Comparison of ENCODE assay signal across 9 cellular contexts in the genomic region with DNA sequence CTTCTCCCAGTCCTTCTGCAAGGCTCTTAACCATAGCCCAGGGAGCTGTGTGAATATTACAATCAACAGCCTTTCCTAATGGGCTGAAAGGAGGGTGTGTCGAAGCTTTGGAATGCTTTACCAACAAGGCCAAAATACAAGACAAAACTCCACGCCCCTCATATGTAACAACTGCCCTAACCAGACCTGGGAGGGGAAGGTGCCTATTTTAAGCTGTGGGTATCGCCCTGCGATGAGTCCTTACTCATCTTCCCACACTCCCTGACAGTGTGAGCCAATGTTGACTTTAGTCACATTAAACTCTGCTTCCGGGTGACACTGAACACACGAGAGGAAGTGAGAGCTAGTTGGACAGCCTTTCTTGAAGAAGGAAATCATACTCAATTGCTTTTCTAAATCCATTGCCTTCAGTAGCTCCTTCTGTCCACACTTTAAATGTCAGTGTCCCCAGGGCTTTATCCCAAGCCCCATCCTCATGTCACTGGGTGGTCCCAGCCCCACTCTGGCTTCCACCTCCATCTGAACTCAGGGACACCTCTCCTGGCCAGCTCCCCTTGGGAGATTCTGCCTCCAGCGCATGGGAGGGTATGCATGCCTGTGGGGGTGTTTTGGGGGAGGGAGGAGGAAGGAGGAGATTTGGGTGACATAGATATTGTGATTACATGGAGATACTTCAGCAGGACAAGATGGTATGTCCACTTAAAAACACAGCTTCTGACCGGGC. TPM values are rescaled to one million over a fixed set of nuclear protein-coding genes. Genes with fewer than 3 reads are reported as not detected.
DNase-seq lines count a peak whose midpoint lies in the region; ATAC-seq lines count a peak whose summit lies in the region.
"Had no signal": no experiment of that assay in that cellular context is flagged by ENCODE, and none has a peak within 500 bp of the region (broad histone marks: within the 10 kb centered on the region; RNA-seq: fewer than 3 reads in every experiment).

No MANE protein-coding gene starts in this region.

- H3K4me1 ChIP-seq in ACC112 (ENCODE audit: control insufficient read depth, insufficient read depth, low read length, unreplicated experiment) = peaks cover 11% of the 10 kb centered on the region
- H3K4me1 ChIP-seq in SJCRH30 = peaks cover 4% of the 10 kb centered on the region; the same call in 1 of the 2 replicates

- H3K36me3 ChIP-seq in ACC112 (ENCODE audit: insufficient read depth, low read length) (no peaks in the 10 kb centered on the region), SJCRH30 (no peaks in the 10 kb centered on the region)

- no peaks in the 10 kb centered on the region for H3K9me3 ChIP-seq in SJCRH30 (replicated peaks)

- ATAC-seq in GM21526 (IDR thresholded peaks at IDR 0.05; ENCODE audit: low FRiP score, unreplicated experiment) = peak; percentile 54

- peak overlapping the region; percentile 95 for H2AFZ ChIP-seq in ACC112 (ENCODE audit: low read length, unreplicated experiment)

- H3K27ac ChIP-seq in ACC112 (ENCODE audit: low read depth, low read length) (no peak overlapping the region), SJCRH30 (no peak overlapping the region)

- DNase-seq in SKM-1 treated with dmso at 0.1 percent for 144 hours (lab: John Stamatoyannopoulos, UW; ENCODE audit: unreplicated experiment) = peak; percentile 73
- peak; percentile 20 for DNase-seq in kidney glomerular epithelial cell (lab: John Stamatoyannopoulos, UW)
- DNase-seq in DMS 273 (lab: John Stamatoyannopoulos, UW; ENCODE audit: unreplicated experiment) = no peak
- no peak for DNase-seq in NCI-H128 (lab: John Stamatoyannopoulos, UW; ENCODE audit: unreplicated experiment)
- DNase-seq in SJCRH30 = no peak
- no peak for DNase-seq in retina
- DNase-seq: NCI-H524 had no signal

- H3K27me3 ChIP-seq in ACC112 (ENCODE audit: insufficient read depth, low read length) = no peaks in the 10 kb centered on the region
- H3K27me3 ChIP-seq in SJCRH30 = peaks cover 2% of the 10 kb centered on the region; the same call in 1 of the 2 replicates

- no peaks in the 10 kb centered on the region for H3K79me2 ChIP-seq in ACC112 (ENCODE audit: control insufficient read depth, insufficient read depth, low read length, unreplicated experiment)

- H3K4me3 ChIP-seq in ACC112 (ENCODE audit: low read depth, low read length) (peak overlapping the region; percentile 30; the same call in 1 of the 2 replicates), SJCRH30 (no peak overlapping the region)

RNA-seq across cellular contexts. Expression of a gene that starts 6.5 kb away (rescaled TPM):
- 33.6 and 37.0 TPM in 2 replicates for total RNA-seq in SJCRH30 (2014; rRNA removed; shearing (Covaris generic))

RNA-seq across cellular contexts. Expression of a gene that starts 55.6 kb away (rescaled TPM):
- 10.3 and 15.3 TPM in 2 replicates for total RNA-seq in SJCRH30 (2014; rRNA removed; shearing (Covaris generic))

Comparison
In these comparisons a context has a peak if more than half of its experiments do, and no peak if none do; other contexts are left out.
1. DNase-seq: peak in SKM-1 treated with dmso at 0.1 percent for 144 hours (single experiment) and kidney glomerular epithelial cell (single experiment); none in DMS 273 (single experiment), NCI-H128 (single experiment), SJCRH30 (0 of 2) and retina (single experiment).